8 cellular contexts compared by ENCODE assay signal in genomic region chr14:103629503-103630121, GRCh38. TPM values are rescaled to one million over a fixed set of nuclear protein-coding genes. Genes with fewer than 3 reads are reported as not detected.
A peak's percentile ranks its signal among the peaks of the same experiment; 100 is the strongest.
DNase-seq lines count a peak whose midpoint lies in the region; ATAC-seq and TF ChIP-seq lines count a peak whose summit lies in the region.

No MANE protein-coding gene starts in this region.

- H3K4me3 Mint-ChIP-seq in activated T-helper 17 cell treated with anti-CD3 and anti-CD28 coated beads, Interleukin-2, amount 50 U/mL, for 72 hours, result peak overlapping the region; percentile 84
- peak overlapping the region; percentile 97 for H3K4me3 Mint-ChIP-seq in neural crest cell

- DNase-seq in ELR (ENCODE audit: low read depth) (peak; percentile 54), NB4 (ENCODE audit: low read depth) (peak; percentile 51), foreskin keratinocyte (no peak), neural crest cell (ENCODE audit: low read depth, low spot score) (peak; percentile 47)

- no peaks in the 10 kb centered on the region for H3K27me3 ChIP-seq in foreskin keratinocyte

- WGBS in urinary bladder, result under 1% methylated on average over 71 of the region's 71 CpGs

- peak; percentile 48 for ATAC-seq in GM21723 (IDR thresholded peaks at IDR 0.05; ENCODE audit: unreplicated experiment)
- ATAC-seq in activated T-helper 17 cell treated with anti-CD3 and anti-CD28 coated beads, Interleukin-2, amount 50 U/mL, for 72 hours (replicated peaks), result peak; percentile 64
- peak; percentile 19 for ATAC-seq in foreskin keratinocyte
- ATAC-seq in HG02981 (IDR thresholded peaks at IDR 0.05; ENCODE audit: unreplicated experiment), result no peak

- H3K27ac ChIP-seq in foreskin keratinocyte (peak overlapping the region; percentile 98), urinary bladder (ENCODE audit: low read depth) (peak overlapping the region; percentile 98)

- peaks cover 29% of the 10 kb centered on the region for H3K36me3 Mint-ChIP-seq in activated T-helper 17 cell treated with anti-CD3 and anti-CD28 coated beads, Interleukin-2, amount 50 U/mL, for 72 hours (ENCODE audit: low read depth)
- H3K36me3 Mint-ChIP-seq in neural crest cell (ENCODE audit: low read depth), result no peaks in the 10 kb centered on the region

- no peaks in the 10 kb centered on the region for H3K27me3 Mint-ChIP-seq in activated T-helper 17 cell treated with anti-CD3 and anti-CD28 coated beads, Interleukin-2, amount 50 U/mL, for 72 hours
- no peaks in the 10 kb centered on the region for H3K27me3 Mint-ChIP-seq in neural crest cell (ENCODE audit: low read depth)

- no peaks in the 10 kb centered on the region for H3K9me3 Mint-ChIP-seq in activated T-helper 17 cell treated with anti-CD3 and anti-CD28 coated beads, Interleukin-2, amount 50 U/mL, for 72 hours
- no peaks in the 10 kb centered on the region for H3K9me3 Mint-ChIP-seq in neural crest cell

- peak overlapping the region; percentile 80 for H3K4me3 ChIP-seq in NB4 (ENCODE audit: low read depth, low read length)
- H3K4me3 ChIP-seq in urinary bladder (ENCODE audit: low read depth, low read length), result peak overlapping the region; percentile 95

- TF ChIP-seq POLR2A in NB4 (IDR thresholded peaks at IDR 0.05; ENCODE audit: extremely low read depth, insufficient read length), result no peak

- no peak for TF ChIP-seq CTCF in NB4 (IDR thresholded peaks at IDR 0.05; ENCODE audit: low read depth, low read length)
- TF ChIP-seq CTCF in foreskin keratinocyte (conservative IDR thresholded peaks at IDR 0.05), result no peak
- no peak for TF ChIP-seq CTCF in neural crest cell (conservative IDR thresholded peaks at IDR 0.05)

- peak overlapping the region; percentile 70 for H3K27ac Mint-ChIP-seq in activated T-helper 17 cell treated with anti-CD3 and anti-CD28 coated beads, Interleukin-2, amount 50 U/mL, for 72 hours
- H3K27ac Mint-ChIP-seq in neural crest cell (ENCODE audit: unreplicated experiment), result peak overlapping the region; percentile 94

- peaks cover 19% of the 10 kb centered on the region for H3K4me1 Mint-ChIP-seq in activated T-helper 17 cell treated with anti-CD3 and anti-CD28 coated beads, Interleukin-2, amount 50 U/mL, for 72 hours
- peaks cover 41% of the 10 kb centered on the region for H3K4me1 Mint-ChIP-seq in neural crest cell

- no peaks in the 10 kb centered on the region for H3K36me3 ChIP-seq in urinary bladder (ENCODE audit: insufficient read depth)

- H3K4me1 ChIP-seq in foreskin keratinocyte (peaks cover 11% of the 10 kb centered on the region), urinary bladder (ENCODE audit: insufficient read depth) (no peaks in the 10 kb centered on the region)

RNA-seq across cellular contexts. Expression of gene KLC1, which starts 0.6 kb away (rescaled TPM):
- total RNA-seq in activated T-helper 17 cell treated with anti-CD3 and anti-CD28 coated beads, Interleukin-2, amount 50 U/mL, for 72 hours, result 100 to 1,000 TPM; 135 to 137 TPM
- total RNA-seq in foreskin keratinocyte, result 113 and 118 TPM in 2 replicates
- polyA plus RNA-seq in foreskin keratinocyte, result 66.8 and 77.5 TPM in 2 replicates
- 173 and 180 TPM in 2 replicates for total RNA-seq in neural crest cell
- total RNA-seq in urinary bladder, result 162 TPM
- 188 TPM for polyA plus RNA-seq in urinary bladder

Comparison
In these comparisons a context has a peak if more than half of its experiments do, and no peak if none do; other contexts are left out.
1. DNase-seq: peak in ELR (single experiment), NB4 (single experiment) and neural crest cell (single experiment); none in foreskin keratinocyte (0 of 2).